ENCODE assay signal across 11 cellular contexts in genomic region chr2:131322209-131322608, GRCh38. TPM values are rescaled to one million over a fixed set of nuclear protein-coding genes. Genes with fewer than 3 reads are reported as not detected.
"Had no signal": no experiment of that assay in that cellular context is flagged by ENCODE, and none has a peak within 500 bp of the region (broad histone marks: within the 10 kb centered on the region; RNA-seq: fewer than 3 reads in every experiment).

No MANE protein-coding gene starts in this region.

- H3K4me3 ChIP-seq: GM23248, GM23338, HAP-1 had no signal

- H3K4me1 Mint-ChIP-seq: GM23338 had no signal

- H3K9ac ChIP-seq: GM23248 had no signal

- ATAC-seq: GM23338, HCT116 had no signal

- H3K4me2 ChIP-seq: GM23338 had no signal

- H3K9me3 ChIP-seq: HAP-1 had no signal

- H2AFZ ChIP-seq: GM23248, GM23338 had no signal

- H3K27ac Mint-ChIP-seq: GM23338, H9, HFFc6 had no signal

- H3K4me1 ChIP-seq: HAP-1 had no signal

- H3K4me3 Mint-ChIP-seq: GM23338, H9, HFFc6 had no signal

- H3K36me3 ChIP-seq: HAP-1 had no signal

- FAIRE-seq: H1, H54 had no signal

- H3K27ac ChIP-seq: GM23248 had no signal

- DNase-seq: GM23248, GOT3, H9, HCEC 1CT, HFFc6 had no signal

RNA-seq across cellular contexts. Expression of gene RAB6D, which starts 41.8 kb away (rescaled TPM):
- total RNA-seq: GM23248, GM23338, H4, H9 had no signal
